Comparison of ENCODE assay signal across 13 cellular contexts in genomic region chr18:49677762-49678398, GRCh38.
A peak's percentile ranks its signal among the peaks of the same experiment; 100 is the strongest.
DNase-seq lines count a peak whose midpoint lies in the region; ATAC-seq and TF ChIP-seq lines count a peak whose summit lies in the region.
"Had no signal": no experiment of that assay in that cellular context is flagged by ENCODE, and none has a peak within 500 bp of the region (broad histone marks: within the 10 kb centered on the region; RNA-seq: fewer than 3 reads in every experiment).

No MANE protein-coding gene starts in this region.

- peak overlapping the region in 1 of 2 donors; percentile 10 for H3K27ac Mint-ChIP-seq in natural killer cell treated with Interleukin-12 subunit alpha and Interleukin-12 subunit beta and Interleukin-15 and Interleukin-18, amount 100 ng/mL, for 72 hours
- H3K27ac Mint-ChIP-seq in natural killer cell = no peak overlapping the region
- H3K27ac Mint-ChIP-seq in chondrocyte (ENCODE audit: unreplicated experiment) = no peak overlapping the region

- intact Hi-C loops in natural killer cell (cut with micrococcal nuclease) = no loop called here

- TF ChIP-seq CTCF in natural killer cell (IDR thresholded peaks at IDR 0.05) (no peak), chondrocyte (IDR thresholded peaks at IDR 0.05) (no peak)

- no peaks in the 10 kb centered on the region for H3K9me3 Mint-ChIP-seq in natural killer cell treated with Interleukin-12 subunit alpha and Interleukin-12 subunit beta and Interleukin-15 and Interleukin-18, amount 100 ng/mL, for 72 hours
- peaks cover 0 to 2% of the 10 kb centered on the region in 2 donors for H3K9me3 Mint-ChIP-seq in natural killer cell
- H3K9me3 Mint-ChIP-seq in chondrocyte (ENCODE audit: low read depth) = no peaks in the 10 kb centered on the region

- peak overlapping the region; percentile 8 for H3K4me3 Mint-ChIP-seq in natural killer cell treated with Interleukin-12 subunit alpha and Interleukin-12 subunit beta and Interleukin-15 and Interleukin-18, amount 100 ng/mL, for 72 hours
- H3K4me3 Mint-ChIP-seq in natural killer cell (no peak overlapping the region), chondrocyte (ENCODE audit: unreplicated experiment) (no peak overlapping the region)

- ATAC-seq in natural killer cell treated with Interleukin-12 subunit alpha and Interleukin-12 subunit beta and Interleukin-15 and Interleukin-18, amount 100 ng/mL, for 72 hours = peak in 1 of 2 donors; percentile 35
- ATAC-seq in natural killer cell = no peak
- peak; percentile 79 for ATAC-seq in HG03159 (IDR thresholded peaks at IDR 0.05; ENCODE audit: unreplicated experiment)
- no peak for ATAC-seq in GM19455 (IDR thresholded peaks at IDR 0.05; ENCODE audit: unreplicated experiment)

- no peaks in the 10 kb centered on the region for H3K36me3 Mint-ChIP-seq in natural killer cell treated with Interleukin-12 subunit alpha and Interleukin-12 subunit beta and Interleukin-15 and Interleukin-18, amount 100 ng/mL, for 72 hours
- H3K36me3 Mint-ChIP-seq in natural killer cell (no peaks in the 10 kb centered on the region), chondrocyte (ENCODE audit: low read depth) (no peaks in the 10 kb centered on the region)

- DNase-seq in natural killer cell treated with Interleukin-12 subunit alpha and Interleukin-12 subunit beta and Interleukin-15 and Interleukin-18, amount 100 ng/mL, for 72 hours (ENCODE audit: low spot score) = no peak
- DNase-seq in natural killer cell (no peak), UCSD-AML1 (lab: John Stamatoyannopoulos, UW; ENCODE audit: unreplicated experiment) (peak; percentile 44), ureter (ENCODE audit: low spot score) (no peak), mucosa of gallbladder (ENCODE audit: low spot score) (no peak), chondrocyte (ENCODE audit: low spot score) (no peak)
- DNase-seq: activated CD4-positive, CD25-positive, alpha-beta regulatory T cell treated with anti-CD3 and anti-CD28 coated beads, Interleukin-2, amount 50 U/mL, for 72 hours; central memory CD4-positive, alpha-beta T cell; NCI-H187 treated with DMSO at 0.1 percent for 48 hours; SHP77 treated with DMSO at 0.1 percent for 48 hours; stimulated activated CD4-positive, alpha-beta T cell treated with anti-CD3 and anti-CD28 coated beads, Interleukin-2, amount 100 ng/mL, for 24 hours had no signal

- H3K27me3 Mint-ChIP-seq in natural killer cell treated with Interleukin-12 subunit alpha and Interleukin-12 subunit beta and Interleukin-15 and Interleukin-18, amount 100 ng/mL, for 72 hours = peaks cover 12 to 16% of the 10 kb centered on the region in 2 donors
- H3K27me3 Mint-ChIP-seq in natural killer cell (ENCODE audit: low read depth in 2 of 2) = peaks cover 11 to 17% of the 10 kb centered on the region in 2 donors
- H3K27me3 Mint-ChIP-seq in chondrocyte (ENCODE audit: low read depth) = peaks cover 13% of the 10 kb centered on the region

- peaks cover 7 to 9% of the 10 kb centered on the region in 2 donors for H3K4me1 Mint-ChIP-seq in natural killer cell treated with Interleukin-12 subunit alpha and Interleukin-12 subunit beta and Interleukin-15 and Interleukin-18, amount 100 ng/mL, for 72 hours (ENCODE audit: low read depth in 2 of 2)
- H3K4me1 Mint-ChIP-seq in natural killer cell (peaks cover 0 to 4% of the 10 kb centered on the region in 2 donors), chondrocyte (ENCODE audit: low read depth) (no peaks in the 10 kb centered on the region)
